ENCODE assay signal across 11 cellular contexts in the genomic region with DNA sequence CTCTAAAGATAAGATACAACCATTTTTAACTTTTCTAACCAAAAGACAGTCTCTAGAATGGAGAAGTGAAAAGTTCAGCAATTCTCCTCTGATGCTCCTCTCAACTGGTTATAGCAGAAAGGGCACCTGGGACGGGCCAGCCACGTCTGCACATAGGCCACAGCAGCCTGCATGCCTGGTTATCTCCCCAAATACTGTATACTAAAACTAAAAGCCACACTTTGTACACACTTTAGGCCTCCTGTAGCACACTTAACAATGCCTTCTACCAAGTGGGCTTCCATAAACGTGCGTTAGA.
DNase-seq lines count a peak whose midpoint lies in the region; ATAC-seq and TF ChIP-seq lines count a peak whose summit lies in the region.
"Had no signal": no experiment of that assay in that cellular context is flagged by ENCODE, and none has a peak within 500 bp of the region (broad histone marks: within the 10 kb centered on the region; RNA-seq: fewer than 3 reads in every experiment).

No MANE protein-coding gene starts in this region.

- peaks cover 6 to 40% of the 10 kb centered on the region in 2 donors for H3K36me3 Mint-ChIP-seq in activated T-cell treated with anti-CD3 and anti-CD28 coated beads, Interleukin-2, amount 50 U/mL, for 72 hours (ENCODE audit: insufficient read depth in 2 of 2)
- peaks cover 42% of the 10 kb centered on the region for H3K36me3 Mint-ChIP-seq in activated T-cell treated with anti-CD3 and anti-CD28 coated beads, Interleukin-2, amount 50 U/mL, for 4 hours (ENCODE audit: insufficient read depth)
- peaks cover 49 to 59% of the 10 kb centered on the region in 2 donors for H3K36me3 Mint-ChIP-seq in stimulated activated naive B cell treated with anti-CD40 and anti-IgM and Interleukin-4, amounts not matched to agents 10 μg/mL and 1 μg/mL and 100 μg/mL, for 72 hours

- no peak overlapping the region for H2AK5ac ChIP-seq in IMR-90 (ENCODE audit: low read depth, low read length)

- no peak overlapping the region for H2BK5ac ChIP-seq in IMR-90 (ENCODE audit: low read depth, low read length, poor library complexity, severe bottlenecking)

- no peak overlapping the region for H3K14ac ChIP-seq in IMR-90 (replicated peaks; ENCODE audit: low read depth, low read length)

- no TSS peak for BruUV-seq in IMR-90 (replicated peaks; lab: Mats Ljungman, UMichigan)

- no peak overlapping the region for H4K8ac ChIP-seq in IMR-90 (ENCODE audit: low read depth in 2 of 2, low read length in 2 of 2)

- H3K23ac ChIP-seq in IMR-90 (ENCODE audit: low read depth, low read length), result no peak overlapping the region

- 80% methylated on average over 1 of the region's 4 CpGs; no CpG with 5 or more reads in 1 of the 2 experiments for WGBS in IMR-90 (ENCODE audit: extremely low coverage in 2 of 2, insufficient read length in 1 of 2), 2 experiments

- no peaks in the 10 kb centered on the region for H3K79me1 ChIP-seq in IMR-90 (ENCODE audit: low read depth in 1 of 2, low read length in 2 of 2)

- H3K9me1 ChIP-seq in IMR-90 (ENCODE audit: insufficient read depth, low read length), result peaks cover 7% of the 10 kb centered on the region

- H2AFZ ChIP-seq in IMR-90 (replicated peaks; ENCODE audit: low read length, poor library complexity), result no peak overlapping the region

- H3K4me3 ChIP-seq in IMR-90 (ENCODE audit: insufficient read depth, low read depth, low read length), result no peak overlapping the region
- H3K4me3 ChIP-seq in tibial artery, result no peak overlapping the region
- H3K4me3 ChIP-seq in coronary artery, result no peak overlapping the region

- intact Hi-C loops in IMR-90 (cut with micrococcal nuclease), result no loop called here
- intact Hi-C loops in tibial artery (cut with DNase I; ENCODE audit: low total_unique reads), result no loop called here
- intact Hi-C loops in left colon (cut with DNase I, micrococcal nuclease), result no loop called here

- dilution Hi-C loops in IMR-90 (cut with HindIII; ENCODE audit: low sequenced_read_pairs, unreplicated experiment), result no loop called here

- POLR2A ChIA-PET in IMR-90 (lab: Charles Lee; ENCODE audit: unreplicated experiment), result no interaction called here

- no peaks in the 10 kb centered on the region for H3K9me3 Mint-ChIP-seq in activated T-cell treated with anti-CD3 and anti-CD28 coated beads, Interleukin-2, amount 50 U/mL, for 72 hours
- H3K9me3 Mint-ChIP-seq in activated T-cell treated with anti-CD3 and anti-CD28 coated beads, Interleukin-2, amount 50 U/mL, for 4 hours, result peaks cover 9% of the 10 kb centered on the region
- H3K9me3 Mint-ChIP-seq in stimulated activated naive B cell treated with anti-CD40 and anti-IgM and Interleukin-4, amounts not matched to agents 10 μg/mL and 1 μg/mL and 100 μg/mL, for 72 hours, result peaks cover 0 to 3% of the 10 kb centered on the region in 2 donors

- no peak for TF ChIP-seq RAD21 in IMR-90 (IDR thresholded peaks at IDR 0.05; ENCODE audit: low read length)

- H3K4ac ChIP-seq in IMR-90 (ENCODE audit: low read depth, low read length), result no peak overlapping the region

- peak overlapping the region; percentile 54 for H3K27ac Mint-ChIP-seq in activated T-cell treated with anti-CD3 and anti-CD28 coated beads, Interleukin-2, amount 50 U/mL, for 72 hours
- H3K27ac Mint-ChIP-seq in stimulated activated naive B cell treated with anti-CD40 and anti-IgM and Interleukin-4, amounts not matched to agents 10 μg/mL and 1 μg/mL and 100 μg/mL, for 72 hours, result peak overlapping the region; percentile 98

- H3K36me3 ChIP-seq in IMR-90 (ENCODE audit: control insufficient read depth, insufficient read depth, low read length), result no peaks in the 10 kb centered on the region
- no peaks in the 10 kb centered on the region for H3K36me3 ChIP-seq in tibial artery

- no peak overlapping the region for H3K56ac ChIP-seq in IMR-90 (ENCODE audit: extremely low read depth, insufficient read depth, low read length)

- H4K91ac ChIP-seq in IMR-90 (ENCODE audit: insufficient read depth, low read depth, low read length), result no peak overlapping the region

- in situ Hi-C loops in IMR-90 (cut with MboI; ENCODE audit: low sequenced_read_pairs), result no loop called here

- H3K4me1 ChIP-seq in IMR-90 (ENCODE audit: control insufficient read depth, insufficient read depth, low read length), result no peaks in the 10 kb centered on the region
- peaks cover 0 to 20% (median 0%) of the 10 kb centered on the region in 4 donors for H3K4me1 ChIP-seq in tibial artery

- H2BK20ac ChIP-seq in IMR-90 (ENCODE audit: low read depth, low read length), result no peak overlapping the region; the same call in 1 of the 2 replicates

- no peaks in the 10 kb centered on the region for H4K20me1 ChIP-seq in IMR-90 (ENCODE audit: insufficient read depth, low read length)

- H2BK15ac ChIP-seq in IMR-90 (ENCODE audit: low read depth, low read length), result no peak overlapping the region

- H4K5ac ChIP-seq in IMR-90 (ENCODE audit: low read depth, low read length), result no peak overlapping the region

- ATAC-seq in activated T-cell treated with anti-CD3 and anti-CD28 coated beads, Interleukin-2, amount 50 U/mL, for 72 hours (replicated peaks in 1 of 2), result no peak
- no peak for ATAC-seq in activated T-cell treated with anti-CD3 and anti-CD28 coated beads, Interleukin-2, amount 50 U/mL, for 4 hours
- ATAC-seq in HG02623 (IDR thresholded peaks at IDR 0.05; ENCODE audit: unreplicated experiment), result peak; percentile 67
- ATAC-seq in IMR-90 (ENCODE audit: low read depth), result no peak
- peak; percentile 90 to 94 for ATAC-seq in stimulated activated naive B cell treated with anti-CD40 and anti-IgM and Interleukin-4, amounts not matched to agents 10 μg/mL and 1 μg/mL and 100 μg/mL, for 72 hours (replicated peaks)
- no peak for ATAC-seq in left colon
- ATAC-seq: right cardiac atrium had no signal

- no peak overlapping the region for H2AK9ac ChIP-seq in IMR-90 (replicated peaks; ENCODE audit: low read depth, low read length, poor library complexity)

- peak overlapping the region; percentile 23 to 52 for H3K4me3 Mint-ChIP-seq in activated T-cell treated with anti-CD3 and anti-CD28 coated beads, Interleukin-2, amount 50 U/mL, for 72 hours
- H3K4me3 Mint-ChIP-seq in activated T-cell treated with anti-CD3 and anti-CD28 coated beads, Interleukin-2, amount 50 U/mL, for 4 hours, result no peak overlapping the region
- H3K4me3 Mint-ChIP-seq in stimulated activated naive B cell treated with anti-CD40 and anti-IgM and Interleukin-4, amounts not matched to agents 10 μg/mL and 1 μg/mL and 100 μg/mL, for 72 hours, result peak overlapping the region; percentile 66 to 76

- TF ChIP-seq POLR2A in IMR-90 (IDR thresholded peaks at IDR 0.05; ENCODE audit: low read depth, low read length), result no peak

- CTCF ChIA-PET in IMR-90 (lab: Yijun Ruan, JAX), result interaction anchor here (0.9 kb wide), 1 partner anchor 180 kb away, joined by 3 read pairs; no protein-coding TSS in a partner anchor

- H3K27ac ChIP-seq in IMR-90 (ENCODE audit: insufficient read depth, low read length), result no peak overlapping the region
- no peak overlapping the region for H3K27ac ChIP-seq in tibial artery
- H3K27ac ChIP-seq in coronary artery, result no peak overlapping the region

- no peak overlapping the region for H3K4me2 ChIP-seq in IMR-90 (ENCODE audit: low read depth, low read length)

- H3K9ac ChIP-seq in IMR-90 (ENCODE audit: low read depth, low read length), result no peak overlapping the region

- no peak for DNase-seq in activated T-cell treated with anti-CD3 and anti-CD28 coated beads, Interleukin-2, amount 50 U/mL, for 72 hours
- no peak for DNase-seq in activated T-cell treated with anti-CD3 and anti-CD28 coated beads, Interleukin-2, amount 50 U/mL, for 4 hours
- DNase-seq in IMR-90 (no peak), tibial artery (no peak), coronary artery (ENCODE audit: low spot score) (no peak), left colon (no peak)
- no peak for DNase-seq in stimulated activated naive B cell treated with anti-CD40 and anti-IgM and Interleukin-4, amounts not matched to agents 10 μg/mL and 1 μg/mL and 100 μg/mL, for 72 hours
- DNase-seq: activated CD4-positive, CD25-positive, alpha-beta regulatory T cell treated with anti-CD3 and anti-CD28 coated beads, Interleukin-2, amount 50 U/mL, for 72 hours; H7; right cardiac atrium had no signal

- no peak overlapping the region for H2BK120ac ChIP-seq in IMR-90 (ENCODE audit: low read depth, low read length)

- H3K27me3 Mint-ChIP-seq in activated T-cell treated with anti-CD3 and anti-CD28 coated beads, Interleukin-2, amount 50 U/mL, for 72 hours (ENCODE audit: low read depth), result no peaks in the 10 kb centered on the region
- no peaks in the 10 kb centered on the region for H3K27me3 Mint-ChIP-seq in activated T-cell treated with anti-CD3 and anti-CD28 coated beads, Interleukin-2, amount 50 U/mL, for 4 hours (ENCODE audit: low read depth)
- no peaks in the 10 kb centered on the region for H3K27me3 Mint-ChIP-seq in stimulated activated naive B cell treated with anti-CD40 and anti-IgM and Interleukin-4, amounts not matched to agents 10 μg/mL and 1 μg/mL and 100 μg/mL, for 72 hours

- peaks cover 85% of the 10 kb centered on the region for H3K4me1 Mint-ChIP-seq in activated T-cell treated with anti-CD3 and anti-CD28 coated beads, Interleukin-2, amount 50 U/mL, for 72 hours (ENCODE audit: low read depth)
- H3K4me1 Mint-ChIP-seq in activated T-cell treated with anti-CD3 and anti-CD28 coated beads, Interleukin-2, amount 50 U/mL, for 4 hours (ENCODE audit: low read depth), result peaks cover 80% of the 10 kb centered on the region
- peaks cover 49 to 81% of the 10 kb centered on the region in 2 donors for H3K4me1 Mint-ChIP-seq in stimulated activated naive B cell treated with anti-CD40 and anti-IgM and Interleukin-4, amounts not matched to agents 10 μg/mL and 1 μg/mL and 100 μg/mL, for 72 hours

- peak overlapping the region; percentile 47; the same call in 1 of the 2 replicates for H3K18ac ChIP-seq in IMR-90 (ENCODE audit: low read depth, low read length)

- H3K27me3 ChIP-seq in IMR-90 (ENCODE audit: control insufficient read depth, insufficient read depth, low read length) (no peaks in the 10 kb centered on the region), tibial artery (no peaks in the 10 kb centered on the region)

- H3K9me3 ChIP-seq in IMR-90 (ENCODE audit: control insufficient read depth, insufficient read depth, low read length) (no peaks in the 10 kb centered on the region), tibial artery (no peaks in the 10 kb centered on the region)

- no peak for TF ChIP-seq CTCF in IMR-90 (conservative IDR thresholded peaks at IDR 0.05; ENCODE audit: low read depth, low read length)
- no peak for TF ChIP-seq CTCF in tibial artery (IDR thresholded peaks at IDR 0.05)
- no peak for TF ChIP-seq CTCF in coronary artery (IDR thresholded peaks at IDR 0.05)

TF ChIP-seq in IMR-90, 13 proteins besides CTCF, POLR2A, EP300 and RAD21:
- no peak for TF ChIP-seq MAZ (IDR thresholded peaks at IDR 0.05; ENCODE audit: borderline replicate concordance, low read depth, low read length)
- TF ChIP-seq RFX5 (IDR thresholded peaks at IDR 0.05; ENCODE audit: low read depth, low read length), result no peak
- TF ChIP-seq FOS (IDR thresholded peaks at IDR 0.05; ENCODE audit: low read depth, low read length), result no peak
TF ChIP-seq in IMR-90: peak in this region for 0.

Comparison
In these comparisons a context has a peak if more than half of its experiments do, and no peak if none do; other contexts are left out.
1. ATAC-seq: peak in HG02623 (single experiment) and stimulated activated naive B cell treated with anti-CD40 and anti-IgM and Interleukin-4, amounts not matched to agents 10 μg/mL and 1 μg/mL and 100 μg/mL, for 72 hours (2 of 2); none in activated T-cell treated with anti-CD3 and anti-CD28 coated beads, Interleukin-2, amount 50 U/mL, for 72 hours (0 of 2), activated T-cell treated with anti-CD3 and anti-CD28 coated beads, Interleukin-2, amount 50 U/mL, for 4 hours (0 of 2), IMR-90 (single experiment) and left colon (single experiment).